Comparison of ENCODE assay signal across 21 cellular contexts in the genomic region with DNA sequence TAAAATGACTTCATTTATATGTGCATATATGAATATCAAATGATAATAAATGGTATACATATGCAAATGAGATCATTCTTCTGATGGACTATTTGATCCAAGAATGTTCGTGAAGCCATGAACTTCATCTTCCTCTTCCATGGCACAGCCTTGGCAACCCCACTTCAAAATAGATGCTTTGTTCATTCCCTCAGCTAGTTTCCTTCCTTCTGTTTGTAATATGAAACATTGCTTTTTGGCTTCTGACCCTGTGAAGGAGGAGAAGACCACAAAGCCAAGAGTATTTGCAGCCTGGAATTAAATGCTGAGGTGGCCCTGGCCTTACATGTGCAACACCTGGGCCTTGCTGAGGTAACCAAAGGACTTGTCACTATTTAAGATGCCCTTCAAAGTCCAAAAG.
DNase-seq lines count a peak whose midpoint lies in the region; ATAC-seq, FAIRE-seq and TF ChIP-seq lines count a peak whose summit lies in the region.
"Had no signal": no experiment of that assay in that cellular context is flagged by ENCODE, and none has a peak within 500 bp of the region (broad histone marks: within the 10 kb centered on the region; RNA-seq: fewer than 3 reads in every experiment).

No MANE protein-coding gene starts in this region.

- H3K4me3 ChIP-seq in choroid plexus epithelial cell (ENCODE audit: low read depth, low read length) (no peak overlapping the region), endothelial cell of umbilical vein (replicated peaks in 1 of 3; ENCODE audit: insufficient read depth in 1 of 3, low read depth in 1 of 3, low read length in 3 of 3) (no peak overlapping the region)
- H3K4me3 ChIP-seq: A549; BLaER1 treated with 17β-estradiol and CSF1 and Interleukin-3, amounts not matched to agents 10 nM and 100 nM had no signal

- no TSS peak for BruUV-seq in endothelial cell of umbilical vein (replicated peaks; lab: Mats Ljungman, UMichigan)

- no peak overlapping the region for H2AFZ ChIP-seq in endothelial cell of umbilical vein (ENCODE audit: low read depth, low read length)

- no peak overlapping the region for H3K9ac ChIP-seq in endothelial cell of umbilical vein (replicated peaks; ENCODE audit: extremely low read depth, insufficient read depth, low read length)
- H3K9ac ChIP-seq: BLaER1 treated with 17β-estradiol and CSF1 and Interleukin-3, amounts not matched to agents 10 nM and 100 nM had no signal

- H3K27ac ChIP-seq in endothelial cell of umbilical vein (ENCODE audit: insufficient read depth, low read depth, low read length), result no peak overlapping the region
- H3K27ac ChIP-seq: 22Rv1; A549; BLaER1 treated with 17β-estradiol and CSF1 and Interleukin-3, amounts not matched to agents 10 nM and 100 nM; C4-2B had no signal

- CTCF ChIA-PET in endothelial cell of umbilical vein (lab: Charles Lee), result interaction anchor here (1.2 to 12.1 kb wide), 4 partner anchors 10 to 222 kb away, joined by 3 to 120 read pairs (median 14); no protein-coding TSS in a partner anchor

- H3K79me2 ChIP-seq in endothelial cell of umbilical vein (ENCODE audit: control insufficient read depth, insufficient read depth, low read length), result no peaks in the 10 kb centered on the region

- ATAC-seq in HG03159 (IDR thresholded peaks at IDR 0.05; ENCODE audit: unreplicated experiment), result no peak
- no peak for ATAC-seq in HG02970 (IDR thresholded peaks at IDR 0.05; ENCODE audit: low FRiP score, unreplicated experiment)
- ATAC-seq: A549; CD8-positive, alpha-beta T cell had no signal

- no peaks in the 10 kb centered on the region for H3K27me3 ChIP-seq in endothelial cell of umbilical vein (ENCODE audit: control insufficient read depth in 2 of 2, insufficient read depth in 2 of 2, low read length in 2 of 2)

- FAIRE-seq in endothelial cell of umbilical vein (lab: Jason Lieb, UNC), result peak; percentile 35
- FAIRE-seq: A549, D721Med, G401.6, GM12891, GM19239 had no signal

- H3K36me3 ChIP-seq in endothelial cell of umbilical vein (ENCODE audit: control insufficient read depth in 2 of 2, extremely low read depth in 1 of 2, insufficient read depth in 2 of 2, low read length in 2 of 2), result no peaks in the 10 kb centered on the region
- H3K36me3 ChIP-seq: BLaER1 treated with 17β-estradiol and CSF1 and Interleukin-3, amounts not matched to agents 10 nM and 100 nM had no signal

- TF ChIP-seq POLR2A in endothelial cell of umbilical vein (IDR thresholded peaks at IDR 0.05; ENCODE audit: low read depth, low read length), result no peak

- DNase-seq in choroid plexus epithelial cell (ENCODE audit: low read depth) (peak; percentile 28), endothelial cell of umbilical vein (ENCODE audit: low read depth, low spot score) (peak; percentile 79), pulmonary artery endothelial cell (ENCODE audit: low read depth, low spot score) (peak; percentile 19)
- DNase-seq in stimulated activated CD8-positive, alpha-beta memory T cell treated with anti-CD3 and anti-CD28 coated beads, Interleukin-4, amount 100 ng/mL, for 48 hours, result no peak
- DNase-seq: AML-193; Caco-2; Calu3; CD4-positive, alpha-beta T cell; CD8-positive, alpha-beta T cell; DMS79 treated with DMSO at 0.1 percent for 48 hours; GF-D8 had no signal

- dilution Hi-C loops in endothelial cell of umbilical vein (cut with MboI; ENCODE audit: extremely low pct_ligation_motif_present, low sequenced_read_pairs), result no loop called here

- peaks cover 5% of the 10 kb centered on the region for H3K4me1 ChIP-seq in endothelial cell of umbilical vein (ENCODE audit: control insufficient read depth, extremely low read depth, insufficient read depth, low read length)
- H3K4me1 ChIP-seq: A549; BLaER1 treated with 17β-estradiol and CSF1 and Interleukin-3, amounts not matched to agents 10 nM and 100 nM had no signal

- H4K20me1 ChIP-seq in endothelial cell of umbilical vein (replicated peaks; ENCODE audit: control insufficient read depth, extremely low read depth, insufficient read depth, low read length), result no peaks in the 10 kb centered on the region
- H4K20me1 ChIP-seq: BLaER1 treated with 17β-estradiol and CSF1 and Interleukin-3, amounts not matched to agents 10 nM and 100 nM had no signal

- intact Hi-C loops in endothelial cell of umbilical vein (cut with micrococcal nuclease), result no loop called here

- TF ChIP-seq CTCF in choroid plexus epithelial cell (conservative IDR thresholded peaks at IDR 0.05; ENCODE audit: low read depth, low read length) (no peak), endothelial cell of umbilical vein (IDR thresholded peaks at IDR 0.05; ENCODE audit: extremely low read depth in 1 of 2, insufficient read depth in 1 of 2, low read depth in 1 of 2, low read length in 2 of 2) (no peak)

- POLR2A ChIA-PET in endothelial cell of umbilical vein (lab: Charles Lee), result no interaction called here

- H3K9me3 ChIP-seq in endothelial cell of umbilical vein (replicated peaks; ENCODE audit: control insufficient read depth, insufficient read depth, low read length), result no peaks in the 10 kb centered on the region
- H3K9me3 ChIP-seq: A549; BLaER1 treated with 17β-estradiol and CSF1 and Interleukin-3, amounts not matched to agents 10 nM and 100 nM; Caco-2 had no signal

- H3K9me1 ChIP-seq in endothelial cell of umbilical vein (replicated peaks; ENCODE audit: control insufficient read depth, extremely low read depth, insufficient read depth, low read length), result no peaks in the 10 kb centered on the region

- H3K4me2 ChIP-seq in endothelial cell of umbilical vein (ENCODE audit: insufficient read depth, low read length), result no peak overlapping the region
- H3K4me2 ChIP-seq: A549; BLaER1 treated with 17β-estradiol and CSF1 and Interleukin-3, amounts not matched to agents 10 nM and 100 nM had no signal

TF ChIP-seq in endothelial cell of umbilical vein, 7 proteins besides CTCF, POLR2A, EP300 and RAD21:
- TF ChIP-seq JUN (IDR thresholded peaks at IDR 0.05; ENCODE audit: borderline replicate concordance, insufficient read depth, insufficient read length, low read depth), result no peak
- TF ChIP-seq GATA2 (IDR thresholded peaks at IDR 0.05; ENCODE audit: insufficient read depth, insufficient read length, low read depth, low read length), result no peak
- TF ChIP-seq EZH2 (IDR thresholded peaks at IDR 0.05; ENCODE audit: borderline replicate concordance, low read depth, low read length, severe bottlenecking), result no peak
- TF ChIP-seq MYC (IDR thresholded peaks at IDR 0.05; ENCODE audit: low read depth, low read length), result no peak
- no peak for TF ChIP-seq POLR2AphosphoS5 (IDR thresholded peaks at IDR 0.05; ENCODE audit: insufficient read depth, low read depth, low read length)
- TF ChIP-seq, protein P1, sequence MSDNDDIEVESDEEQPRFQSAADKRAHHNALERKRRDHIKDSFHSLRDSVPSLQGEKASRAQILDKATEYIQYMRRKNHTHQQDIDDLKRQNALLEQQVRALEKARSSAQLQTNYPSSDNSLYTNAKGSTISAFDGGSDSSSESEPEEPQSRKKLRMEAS (IDR thresholded peaks at IDR 0.05; ENCODE audit: insufficient read depth, insufficient read length), result no peak
- no peak for TF ChIP-seq FOS (IDR thresholded peaks at IDR 0.05; ENCODE audit: borderline replicate concordance, insufficient read depth, low read length)
TF ChIP-seq in endothelial cell of umbilical vein: peak in this region for 0.
